Comparison of ENCODE assay signal across 18 cellular contexts in genomic region chr3:174533286-174533685, GRCh38.
A peak's percentile ranks its signal among the peaks of the same experiment; 100 is the strongest.
DNase-seq lines count a peak whose midpoint lies in the region; ATAC-seq, FAIRE-seq and TF ChIP-seq lines count a peak whose summit lies in the region.
"Had no signal": no experiment of that assay in that cellular context is flagged by ENCODE, and none has a peak within 500 bp of the region (broad histone marks: within the 10 kb centered on the region; RNA-seq: fewer than 3 reads in every experiment).

No MANE protein-coding gene starts in this region.

- FAIRE-seq in urothelium cell line (lab: Jason Lieb, UNC): no peak

- H3K4me1 ChIP-seq in SJCRH30 (peaks cover 43% of the 10 kb centered on the region), gastroesophageal sphincter (no peaks in the 10 kb centered on the region)

- no peak overlapping the region for H3K4me3 ChIP-seq in SJCRH30
- H3K4me3 ChIP-seq in fibroblast of the aortic adventitia (ENCODE audit: low read depth, low read length): no peak overlapping the region
- H3K4me3 ChIP-seq in gastroesophageal sphincter: no peak overlapping the region
- H3K4me3 ChIP-seq: right lobe of liver, thoracic aorta had no signal

- H3K27me3 ChIP-seq in SJCRH30: no peaks in the 10 kb centered on the region
- H3K27me3 ChIP-seq in gastroesophageal sphincter: no peaks in the 10 kb centered on the region
- H3K27me3 ChIP-seq: right lobe of liver had no signal

- peak overlapping the region; percentile 18; the same call in 1 of the 2 replicates for H3K27ac ChIP-seq in SJCRH30
- no peak overlapping the region for H3K27ac ChIP-seq in gastroesophageal sphincter
- H3K27ac ChIP-seq: right lobe of liver, thoracic aorta had no signal

- no peaks in the 10 kb centered on the region for H3K9me3 ChIP-seq in SJCRH30 (replicated peaks)
- no peaks in the 10 kb centered on the region for H3K9me3 ChIP-seq in gastroesophageal sphincter
- H3K9me3 ChIP-seq: right lobe of liver, thoracic aorta had no signal

- no peak for ATAC-seq in gastroesophageal sphincter
- ATAC-seq: activated CD4-positive, alpha-beta T cell treated with anti-CD3 and anti-CD28 coated beads for 36 hours; CD8-positive, alpha-beta T cell; effector memory CD8-positive, alpha-beta T cell; right lobe of liver had no signal

- no peak for TF ChIP-seq CTCF in fibroblast of the aortic adventitia (IDR thresholded peaks at IDR 0.05; ENCODE audit: insufficient read depth, low read length)
- no peak for TF ChIP-seq CTCF in gastroesophageal sphincter (IDR thresholded peaks at IDR 0.05)

- TF ChIP-seq EP300 in gastroesophageal sphincter (IDR thresholded peaks at IDR 0.05): no peak

- 87 to 93% methylated on average over 1 to 2 of the region's 2 CpGs for WGBS in gastroesophageal sphincter (ENCODE audit: low coverage in 1 of 2), 2 donors

- peak; percentile 73 for DNase-seq in GM03348 (ENCODE audit: low spot score)
- no peak for DNase-seq in SJCRH30
- peak; percentile 46 for DNase-seq in fibroblast of the aortic adventitia (ENCODE audit: low read depth)
- peak; percentile 3 for DNase-seq in urothelium cell line (ENCODE audit: low spot score)
- no peak for DNase-seq in activated T-cell treated with anti-CD3 and anti-CD28 coated beads, Interleukin-2, amount 50 U/mL, for 1 hour
- no peak for DNase-seq in NCI-H1417 (lab: John Stamatoyannopoulos, UW)
- DNase-seq: activated CD4-positive, alpha-beta T cell treated with anti-CD3 and anti-CD28 coated beads for 36 hours; CD8-positive, alpha-beta T cell; central memory CD4-positive, alpha-beta T cell; effector memory CD8-positive, alpha-beta T cell; KG1; NCI-H1417 treated with DMSO at 0.1 percent for 48 hours; NCI-H345; right lobe of liver; Right ventricle myocardium superior; stimulated activated CD4-positive, alpha-beta T cell treated with anti-CD3 and anti-CD28 coated beads, Interleukin-2, amount 100 ng/mL, for 48 hours had no signal

- H3K36me3 ChIP-seq in SJCRH30: no peaks in the 10 kb centered on the region
- H3K36me3 ChIP-seq in gastroesophageal sphincter: no peaks in the 10 kb centered on the region
- H3K36me3 ChIP-seq: right lobe of liver, thoracic aorta had no signal

- no peak for TF ChIP-seq POLR2A in gastroesophageal sphincter (IDR thresholded peaks at IDR 0.05)

Comparison
In these comparisons a context has a peak if more than half of its experiments do, and no peak if none do; other contexts are left out.
1. DNase-seq: peak in GM03348 (single experiment), fibroblast of the aortic adventitia (single experiment) and urothelium cell line (single experiment); none in SJCRH30 (0 of 2), activated T-cell treated with anti-CD3 and anti-CD28 coated beads, Interleukin-2, amount 50 U/mL, for 1 hour (single experiment) and NCI-H1417 (0 of 3).